10 cellular contexts compared by ENCODE assay signal in the genomic region with DNA sequence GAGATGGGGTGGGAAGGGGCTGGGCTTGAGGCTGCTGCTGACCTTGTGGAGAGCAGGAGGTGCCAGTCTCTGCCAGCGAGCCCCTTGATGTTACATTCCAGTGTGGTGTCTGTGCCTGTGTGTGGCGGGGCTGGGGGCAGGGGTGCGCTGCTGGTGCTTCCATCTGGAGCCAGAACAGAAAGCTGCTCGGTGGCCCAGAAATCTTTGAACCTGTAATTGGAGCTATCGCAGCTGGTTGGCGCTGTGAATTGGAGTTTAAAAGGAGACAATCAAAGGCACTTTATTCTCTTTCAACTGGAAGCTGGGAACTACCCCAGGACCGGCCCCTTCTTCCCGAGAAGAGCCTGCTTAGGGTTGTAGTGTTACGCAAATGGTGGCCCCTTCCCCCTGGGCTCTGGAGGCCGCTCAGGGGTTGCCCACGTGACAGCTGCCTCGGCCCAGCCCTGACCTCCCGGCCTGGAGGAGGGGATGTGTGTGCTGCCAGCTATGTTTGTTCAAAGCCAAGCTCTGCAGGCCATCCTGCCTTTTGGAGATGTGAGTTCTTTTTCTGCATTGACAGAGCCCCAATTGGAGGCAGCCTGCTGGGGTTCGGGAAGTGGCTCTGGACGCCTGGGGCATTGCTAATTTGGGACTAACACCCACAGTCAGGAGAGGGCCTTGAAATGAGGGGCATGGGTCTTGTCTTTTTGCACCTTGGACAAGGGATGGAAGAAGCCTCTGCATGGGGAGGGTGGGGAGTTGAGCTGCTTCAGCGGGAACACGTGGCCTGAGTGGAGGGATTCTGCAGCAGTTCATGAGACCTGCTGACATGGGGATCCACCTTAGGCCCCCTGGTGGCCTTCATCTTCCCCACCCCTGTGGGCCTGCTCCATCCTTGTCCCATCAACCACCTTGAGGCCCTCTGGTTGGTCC. TPM values are rescaled to one million over a fixed set of nuclear protein-coding genes. Genes with fewer than 3 reads are reported as not detected.
DNase-seq lines count a peak whose midpoint lies in the region; ATAC-seq and TF ChIP-seq lines count a peak whose summit lies in the region.
"Had no signal": no experiment of that assay in that cellular context is flagged by ENCODE, and none has a peak within 500 bp of the region (broad histone marks: within the 10 kb centered on the region; RNA-seq: fewer than 3 reads in every experiment).

No MANE protein-coding gene starts in this region.

- peak overlapping the region; percentile 59 for H2AK5ac ChIP-seq in mesenchymal stem cell (ENCODE audit: low read length, severe bottlenecking)

- H3K14ac ChIP-seq in mesenchymal stem cell (ENCODE audit: low read length in 2 of 2), result peak overlapping the region in 1 of 2 experiments; percentile 62

- H3K23ac ChIP-seq in mesenchymal stem cell (ENCODE audit: low read length in 2 of 2), result no peak overlapping the region

- H3K79me1 ChIP-seq in mesenchymal stem cell (replicated peaks; ENCODE audit: low read length, poor library complexity, severe bottlenecking), result no peaks in the 10 kb centered on the region

- ATAC-seq in GM19397 (IDR thresholded peaks at IDR 0.05; ENCODE audit: unreplicated experiment) (no peak), GM18502 (IDR thresholded peaks at IDR 0.05; ENCODE audit: poor library complexity, unreplicated experiment) (no peak), HG03460 (IDR thresholded peaks at IDR 0.05; ENCODE audit: unreplicated experiment) (no peak)

- H4K8ac ChIP-seq in mesenchymal stem cell (ENCODE audit: low read length), result peak overlapping the region; percentile 60

- peak overlapping the region; percentile 14 to 50 for H3K18ac ChIP-seq in mesenchymal stem cell (ENCODE audit: low read depth in 1 of 2, low read length in 2 of 2)

- H3K9me3 ChIP-seq in AG04450 (ENCODE audit: control insufficient read depth, insufficient read depth, low read length) (no peaks in the 10 kb centered on the region; the same call in 1 of the 2 replicates), Karpas-422 (ENCODE audit: low read length) (no peaks in the 10 kb centered on the region), fibroblast of lung (ENCODE audit: control insufficient read depth, insufficient read depth, low read depth, low read length) (no peaks in the 10 kb centered on the region), mesenchymal stem cell (ENCODE audit: control insufficient read depth, low read length) (no peaks in the 10 kb centered on the region)

- no peaks in the 10 kb centered on the region for H4K20me1 ChIP-seq in Karpas-422 (ENCODE audit: insufficient read depth, low read depth, low read length)
- H4K20me1 ChIP-seq in fibroblast of lung (ENCODE audit: control insufficient read depth, extremely low read depth, insufficient read depth, low read length), result no peaks in the 10 kb centered on the region

- H2BK15ac ChIP-seq in mesenchymal stem cell (ENCODE audit: low read depth, poor library complexity, severe bottlenecking), result peak overlapping the region; percentile 67

- no peak overlapping the region for H3K4me3 ChIP-seq in AG04450 (ENCODE audit: low read depth, low read length)
- no peak overlapping the region for H3K4me3 ChIP-seq in Karpas-422 (ENCODE audit: low read length)
- H3K4me3 ChIP-seq in fibroblast of lung (replicated peaks in 1 of 4; ENCODE audit: control extremely low read depth in 1 of 4, insufficient read depth in 1 of 4, low read depth in 3 of 4, low read length in 4 of 4), result no peak overlapping the region
- no peak overlapping the region for H3K4me3 ChIP-seq in mesenchymal stem cell (ENCODE audit: insufficient read depth in 1 of 2, low read depth in 1 of 2, low read length in 2 of 2)

- H3K4me1 ChIP-seq in Karpas-422 (ENCODE audit: low read length) (peaks cover 7% of the 10 kb centered on the region), fibroblast of lung (ENCODE audit: control insufficient read depth, extremely low read depth, insufficient read depth, low read length) (no peaks in the 10 kb centered on the region), mesenchymal stem cell (ENCODE audit: control insufficient read depth, insufficient read depth, low read depth, low read length) (peaks cover 12% of the 10 kb centered on the region)

- H3K9ac ChIP-seq in Karpas-422 (ENCODE audit: low read length) (no peak overlapping the region), fibroblast of lung (ENCODE audit: insufficient read depth, low read length) (no peak overlapping the region), mesenchymal stem cell (ENCODE audit: low read length) (no peak overlapping the region)

- peak overlapping the region; percentile 66 to 68 for H2BK12ac ChIP-seq in mesenchymal stem cell (ENCODE audit: low read length in 2 of 2)

- H3K36me3 ChIP-seq in Karpas-422 (ENCODE audit: insufficient read depth, low read length) (no peaks in the 10 kb centered on the region), fibroblast of lung (ENCODE audit: control insufficient read depth, insufficient read depth, low read length) (no peaks in the 10 kb centered on the region), mesenchymal stem cell (ENCODE audit: control insufficient read depth in 1 of 2, insufficient read depth in 2 of 2, low read depth in 1 of 2, low read length in 2 of 2) (no peaks in the 10 kb centered on the region)

- peak overlapping the region; percentile 21 to 51 for H3K4ac ChIP-seq in mesenchymal stem cell (ENCODE audit: low read depth in 1 of 2, low read length in 2 of 2)

- peaks cover 47% of the 10 kb centered on the region for H3K27me3 ChIP-seq in AG04450 (ENCODE audit: control insufficient read depth, insufficient read depth, low read length)
- H3K27me3 ChIP-seq in Karpas-422 (ENCODE audit: low read length), result 0 out of 2 replicates have a peak, but pooled peaks cover 2% of the 10 kb centered on the region
- peaks cover 11% of the 10 kb centered on the region for H3K27me3 ChIP-seq in fibroblast of lung (ENCODE audit: control insufficient read depth, insufficient read depth, low read length)
- H3K27me3 ChIP-seq in mesenchymal stem cell (ENCODE audit: control insufficient read depth in 1 of 2, insufficient read depth in 1 of 2, low read length in 2 of 2), result peaks cover 40 to 52% of the 10 kb centered on the region in 2 experiments

- no peak overlapping the region for H2BK120ac ChIP-seq in mesenchymal stem cell (ENCODE audit: low read depth, low read length)

- H3K79me2 ChIP-seq in Karpas-422 (ENCODE audit: low read length) (no peaks in the 10 kb centered on the region), fibroblast of lung (ENCODE audit: control insufficient read depth, insufficient read depth, low read length) (no peaks in the 10 kb centered on the region)

- peak overlapping the region; percentile 34 for H4K91ac ChIP-seq in mesenchymal stem cell (ENCODE audit: low read length)

- CTCF ChIA-PET in AG04450 (lab: Charles Lee), result interaction anchor here (0.6 to 2.4 kb wide), 9 partner anchors 8 to 190 kb away, joined by 3 to 10 read pairs (median 4); partner anchors contain the start of genes ARSA and SCO2

- WGBS in mesenchymal stem cell, result 15% methylated on average over 15 of the region's 17 CpGs

- peak; percentile 54 for TF ChIP-seq CTCF in AG04450 (IDR thresholded peaks at IDR 0.05; ENCODE audit: low read depth, low read length)
- peak; percentile 31 to 61 for TF ChIP-seq CTCF in fibroblast of lung (conservative IDR thresholded peaks at IDR 0.05 in 1 of 2, IDR thresholded peaks at IDR 0.05 in 1 of 2; ENCODE audit: low read depth in 1 of 2, low read length in 2 of 2)

- H3K9me2 ChIP-seq in Karpas-422 (replicated peaks; ENCODE audit: insufficient read depth, low read length), result no peaks in the 10 kb centered on the region

- H2BK5ac ChIP-seq in mesenchymal stem cell (ENCODE audit: low read depth, low read length, poor library complexity, severe bottlenecking), result no peak overlapping the region

- POLR2A ChIA-PET in AG04450 (lab: Yijun Ruan, JAX), result no interaction called here

- H2AFZ ChIP-seq in Karpas-422 (ENCODE audit: low read length) (peak overlapping the region; percentile 96; the same call in 1 of the 2 replicates), fibroblast of lung (ENCODE audit: low read length) (no peak overlapping the region), mesenchymal stem cell (ENCODE audit: low read depth, low read length) (peak overlapping the region; percentile 70)

- H3K4me2 ChIP-seq in Karpas-422 (ENCODE audit: low read depth, low read length, poor library complexity, severe bottlenecking), result peak overlapping the region; percentile 39
- H3K4me2 ChIP-seq in fibroblast of lung (ENCODE audit: extremely low read depth, insufficient read depth, low read length), result no peak overlapping the region
- peak overlapping the region; percentile 31 for H3K4me2 ChIP-seq in mesenchymal stem cell (ENCODE audit: low read length, poor library complexity, severe bottlenecking)

- no peak for DNase-seq in AG04450 (ENCODE audit: low read depth, low spot score)
- peak; percentile 79 for DNase-seq in Karpas-422
- DNase-seq in fibroblast of lung (ENCODE audit: low read depth in 2 of 2), result peak; percentile 33 to 86
- peak; percentile 51 for DNase-seq in mesenchymal stem cell
- DNase-seq in stimulated activated CD8-positive, alpha-beta memory T cell treated with anti-CD3 and anti-CD28 coated beads, Interleukin-4, amount 100 ng/mL, for 48 hours, result no peak
- DNase-seq: activated naive CD4-positive, alpha-beta T cell treated with anti-CD3 and anti-CD28 coated beads for 36 hours had no signal

- H3K27ac ChIP-seq in AG04450 (ENCODE audit: low read depth, low read length) (no peak overlapping the region), Karpas-422 (ENCODE audit: low read length) (no peak overlapping the region), fibroblast of lung (ENCODE audit: insufficient read depth, low read length) (no peak overlapping the region), mesenchymal stem cell (ENCODE audit: low read length, poor library complexity, severe bottlenecking) (no peak overlapping the region)

RNA-seq across cellular contexts. Expression of gene ARSA, which starts 14.0 kb away (rescaled TPM):
- polyA plus RNA-seq in AG04450 (2011; rRNA removed) (14.3 and 22.0 TPM in 2 replicates), fibroblast of lung (6.4 and 10.5 TPM in 2 replicates)
- polyA minus RNA-seq in AG04450 (2011; rRNA and poly(A)+ RNA removed), result 6.4 and 7.4 TPM in 2 replicates
- 24.3 and 41.1 TPM in 2 replicates for total RNA-seq in Karpas-422 (2014; rRNA removed; shearing (Covaris generic); ENCODE audit: low replicate concordance)
- total RNA-seq in fibroblast of lung, result 16.7 and 19.5 TPM in 2 replicates
- polyA plus RNA-seq in fibroblast of lung (2012), result 17.2 and 25.9 TPM in 2 replicates
- polyA minus RNA-seq in fibroblast of lung (ENCODE audit: low replicate concordance), result 16.6 and 18.6 TPM in 2 replicates
- polyA plus RNA-seq in mesenchymal stem cell (2013, experiment 1 of 2), result 31.0 TPM
- 30.2 TPM for polyA plus RNA-seq in mesenchymal stem cell (2013, experiment 2 of 2)

RNA-seq across cellular contexts. Expression of gene SHANK3, which starts 30.7 kb away (rescaled TPM):
- polyA plus RNA-seq in AG04450 (2011; rRNA removed) (0.47 and 0.63 TPM in 2 replicates), fibroblast of lung (0.12 and 0.17 TPM in 2 replicates)
- polyA minus RNA-seq in AG04450 (2011; rRNA and poly(A)+ RNA removed), result 0.28 and 0.35 TPM in 2 replicates
- 0.04 TPM in 1 of 2 replicates, not detected in the other for total RNA-seq in Karpas-422 (2014; rRNA removed; shearing (Covaris generic); ENCODE audit: low replicate concordance)
- 0.26 and 0.33 TPM in 2 replicates for total RNA-seq in fibroblast of lung
- polyA plus RNA-seq in fibroblast of lung (2012), result 0.48 and 0.53 TPM in 2 replicates
- polyA minus RNA-seq in fibroblast of lung (ENCODE audit: low replicate concordance), result 0.07 and 0.08 TPM in 2 replicates
- polyA plus RNA-seq in mesenchymal stem cell (2013, experiment 1 of 2), result 2.1 TPM
- polyA plus RNA-seq in mesenchymal stem cell (2013, experiment 2 of 2), result 2.1 TPM
- polyA plus RNA-seq: CD4-positive, CD25-positive, alpha-beta regulatory T cell had no signal

RNA-seq across cellular contexts. Expression of gene MAPK8IP2, which starts 41.4 kb away (rescaled TPM):
- 0.14 and 0.16 TPM in 2 replicates for polyA plus RNA-seq in AG04450 (2011; rRNA removed)
- 0.09 and 0.37 TPM in 2 replicates for polyA minus RNA-seq in AG04450 (2011; rRNA and poly(A)+ RNA removed)
- total RNA-seq in Karpas-422 (2014; rRNA removed; shearing (Covaris generic); ENCODE audit: low replicate concordance), result 1.3 and 1.6 TPM in 2 replicates
- total RNA-seq in fibroblast of lung, result 0.17 and 0.26 TPM in 2 replicates
- 0.10 and 0.11 TPM in 2 replicates for polyA plus RNA-seq in fibroblast of lung
- 0.18 and 0.34 TPM in 2 replicates for polyA plus RNA-seq in fibroblast of lung (2012)
- polyA minus RNA-seq in fibroblast of lung (ENCODE audit: low replicate concordance), result 0.41 and 0.67 TPM in 2 replicates
- 0.87 TPM for polyA plus RNA-seq in mesenchymal stem cell (2013, experiment 1 of 2)
- 0.78 TPM for polyA plus RNA-seq in mesenchymal stem cell (2013, experiment 2 of 2)
- polyA plus RNA-seq: CD4-positive, CD25-positive, alpha-beta regulatory T cell had no signal

RNA-seq across cellular contexts. Expression of gene CHKB, which starts 59.3 kb away (rescaled TPM):
- polyA plus RNA-seq in AG04450 (2011; rRNA removed) (22.5 and 28.2 TPM in 2 replicates), fibroblast of lung (18.2 and 21.9 TPM in 2 replicates)
- 7.6 and 11.4 TPM in 2 replicates for polyA minus RNA-seq in AG04450 (2011; rRNA and poly(A)+ RNA removed)
- total RNA-seq in Karpas-422 (2014; rRNA removed; shearing (Covaris generic); ENCODE audit: low replicate concordance), result 52.8 and 77.8 TPM in 2 replicates
- 15.2 and 22.8 TPM in 2 replicates for total RNA-seq in fibroblast of lung
- polyA plus RNA-seq in fibroblast of lung (2012), result 17.9 and 22.5 TPM in 2 replicates
- polyA minus RNA-seq in fibroblast of lung (ENCODE audit: low replicate concordance), result 18.2 and 23.8 TPM in 2 replicates
- 47.1 TPM for polyA plus RNA-seq in mesenchymal stem cell (2013, experiment 1 of 2)
- polyA plus RNA-seq in mesenchymal stem cell (2013, experiment 2 of 2), result 42.3 TPM

Comparison
In these comparisons a context has a peak if more than half of its experiments do, and no peak if none do; other contexts are left out.
1. DNase-seq: peak in Karpas-422 (single experiment), fibroblast of lung (2 of 2) and mesenchymal stem cell (single experiment); none in AG04450 (single experiment) and stimulated activated CD8-positive, alpha-beta memory T cell treated with anti-CD3 and anti-CD28 coated beads, Interleukin-4, amount 100 ng/mL, for 48 hours (single experiment).